ENCODE assay signal across 17 cellular contexts in the genomic region with DNA sequence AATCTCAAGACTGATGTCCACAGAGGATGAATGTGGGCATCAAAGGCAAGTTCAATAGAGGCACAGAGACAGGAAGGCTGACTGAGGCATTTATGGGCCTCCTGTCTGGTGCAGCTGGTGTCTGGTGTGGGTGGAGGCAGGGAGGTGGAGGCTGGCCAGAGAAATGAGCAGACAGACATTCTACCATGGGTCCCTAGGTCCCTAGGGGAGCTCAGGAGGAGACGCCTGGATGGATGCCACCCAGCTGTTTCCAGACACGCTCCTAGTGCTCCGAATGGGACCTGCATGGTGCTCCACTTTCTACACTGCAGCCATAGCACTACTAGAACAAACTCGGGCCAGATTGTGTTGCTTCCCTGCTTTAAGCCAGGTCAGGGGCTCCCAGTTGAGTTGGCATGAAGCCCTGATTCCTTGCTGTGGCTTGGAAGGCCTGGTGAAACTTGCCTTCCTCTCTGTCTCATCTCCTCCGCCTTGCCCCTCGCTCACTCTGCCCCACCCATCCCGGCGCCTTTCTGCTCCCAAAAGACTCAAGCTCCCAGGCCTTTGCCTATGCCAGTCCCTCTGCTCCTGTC. TPM values are rescaled to one million over a fixed set of nuclear protein-coding genes. Genes with fewer than 3 reads are reported as not detected.
DNase-seq lines count a peak whose midpoint lies in the region; ATAC-seq, FAIRE-seq and TF ChIP-seq lines count a peak whose summit lies in the region.
"Had no signal": no experiment of that assay in that cellular context is flagged by ENCODE, and none has a peak within 500 bp of the region (broad histone marks: within the 10 kb centered on the region; RNA-seq: fewer than 3 reads in every experiment).

No MANE protein-coding gene starts in this region.

- DNase-seq in left ventricle myocardium inferior (no peak), cardiac septum (ENCODE audit: low spot score) (no peak), dorsolateral prefrontal cortex (no peak), psoas muscle (no peak), small intestine (no peak), ecto neural progenitor cell (ENCODE audit: low spot score) (no peak), GM12891 (ENCODE audit: insufficient read length, low spot score) (no peak)
- DNase-seq: CD8-positive, alpha-beta memory T cell; DMS79; KG1; NCI-H1105 treated with DMSO at 0.1 percent for 48 hours; NCI-H187; NCI-H345; NCI-H524 treated with DMSO at 0.1 percent for 48 hours; PC-3 had no signal

- H3K36me3 ChIP-seq in left ventricle myocardium inferior (no peaks in the 10 kb centered on the region), psoas muscle (ENCODE audit: insufficient read depth in 1 of 2, low read depth in 1 of 2) (peaks cover 0 to 92% of the 10 kb centered on the region in 2 donors), small intestine (ENCODE audit: control insufficient read depth in 2 of 2, insufficient read depth in 2 of 2, low read length in 2 of 2) (no peaks in the 10 kb centered on the region)

- H3K27ac ChIP-seq in left ventricle myocardium inferior (replicated peaks), result peak overlapping the region; percentile 40
- peak overlapping the region in 56 of 59 donors; percentile 15 to 100 (median 91) for H3K27ac ChIP-seq in dorsolateral prefrontal cortex
- H3K27ac ChIP-seq in psoas muscle, result peak overlapping the region; percentile 60
- no peak overlapping the region for H3K27ac ChIP-seq in small intestine (ENCODE audit: low read depth in 1 of 2, low read length in 1 of 2)

- FAIRE-seq in small intestine (lab: Jason Lieb, UNC), result no peak
- FAIRE-seq in GM12891 (lab: Jason Lieb, UNC), result no peak
- FAIRE-seq: A204.1, H54 had no signal

- TF ChIP-seq CTCF in left ventricle myocardium inferior (IDR thresholded peaks at IDR 0.05; ENCODE audit: borderline replicate concordance) (no peak), dorsolateral prefrontal cortex (IDR thresholded peaks at IDR 0.05 in 54 of 56, conservative IDR thresholded peaks at IDR 0.05 in 2 of 56; ENCODE audit: low read depth in 1 of 56, partially characterized antibody in 56 of 56) (no peak), psoas muscle (IDR thresholded peaks at IDR 0.05) (no peak)

- H3K9me3 ChIP-seq in left ventricle myocardium inferior (replicated peaks) (peaks cover 3% of the 10 kb centered on the region), psoas muscle (no peaks in the 10 kb centered on the region), small intestine (ENCODE audit: control insufficient read depth, low read depth) (no peaks in the 10 kb centered on the region)

- H3K27me3 ChIP-seq in left ventricle myocardium inferior (ENCODE audit: low read depth) (peaks cover 9% of the 10 kb centered on the region), dorsolateral prefrontal cortex (no peaks in the 10 kb centered on the region), psoas muscle (ENCODE audit: insufficient read depth in 3 of 3, low read length in 2 of 3) (no peaks in the 10 kb centered on the region), small intestine (ENCODE audit: control insufficient read depth in 2 of 2, insufficient read depth in 2 of 2, low read length in 2 of 2) (no peaks in the 10 kb centered on the region)

- intact Hi-C loops in left ventricle myocardium inferior (cut with micrococcal nuclease), result no loop called here
- intact Hi-C loops in cardiac septum (cut with DNase I), result no loop called here
- intact Hi-C loops in dorsolateral prefrontal cortex (cut with DNase I), result no loop called here
- intact Hi-C loops in psoas muscle (cut with DNase I), result loop anchor here in 1 of 2 donors (2.0 kb wide), 1 partner anchor 25 kb away; no protein-coding TSS in a partner anchor

- WGBS in psoas muscle, 3 donors, result 53 to 67% (median 59%) methylated on average over 8 of the region's 8 CpGs
- WGBS in small intestine, 3 donors, result 85 to 89% (median 86%) methylated on average over 8 of the region's 8 CpGs

- no peak for TF ChIP-seq POLR2A in GM12891 (IDR thresholded peaks at IDR 0.05; ENCODE audit: low read depth, low read length)

- peaks cover 3% of the 10 kb centered on the region for H3K4me1 ChIP-seq in left ventricle myocardium inferior
- peaks cover 54% of the 10 kb centered on the region for H3K4me1 ChIP-seq in psoas muscle
- no peaks in the 10 kb centered on the region for H3K4me1 ChIP-seq in small intestine (ENCODE audit: control insufficient read depth in 2 of 2, insufficient read depth in 1 of 2, low read depth in 1 of 2, low read length in 1 of 2)

- ATAC-seq in psoas muscle, result peak in 2 of 4 donors; percentile 11 to 19
- ATAC-seq: PC-3 had no signal

- H3K4me3 ChIP-seq in left ventricle myocardium inferior, result no peak overlapping the region
- no peak overlapping the region for H3K4me3 ChIP-seq in dorsolateral prefrontal cortex
- H3K4me3 ChIP-seq in psoas muscle, result no peak overlapping the region
- no peak overlapping the region for H3K4me3 ChIP-seq in small intestine (ENCODE audit: low read depth in 1 of 2, low read length in 2 of 2)

TF ChIP-seq in GM12891, 5 proteins besides CTCF, POLR2A, EP300 and RAD21:
- TF ChIP-seq POU2F2 (IDR thresholded peaks at IDR 0.05; ENCODE audit: low read depth, low read length) (no peak), PAX5 (IDR thresholded peaks at IDR 0.05; ENCODE audit: insufficient read depth, low read length, severe bottlenecking) (no peak), TAF1 (IDR thresholded peaks at IDR 0.05; ENCODE audit: low read depth, low read length) (no peak), POLR2AphosphoS5 (IDR thresholded peaks at IDR 0.05; ENCODE audit: low read depth, low read length) (no peak), SPI1 (IDR thresholded peaks at IDR 0.05; ENCODE audit: low read depth, low read length) (no peak)
TF ChIP-seq in GM12891: peak in this region for 0.

RNA-seq across cellular contexts. Expression of a gene that starts 25.3 kb away (rescaled TPM):
- total RNA-seq in left ventricle myocardium inferior, result 0.49 TPM
- total RNA-seq in cardiac septum, result 1.3 TPM
- total RNA-seq in dorsolateral prefrontal cortex, result 100 to 1,000 TPM in 75 of 120 experiments, 10 to 100 TPM in 45; 50.7 to 418 (median 112) TPM
- 100 to 1,000 TPM; 198 to 956 (median 431) TPM for total RNA-seq in psoas muscle
- 100 to 1,000 TPM in 1 of 3 donors, 10 to 100 TPM in 2; 58.1 to 101 (median 58.3) TPM for polyA plus RNA-seq in psoas muscle
- under 1 TPM in 2 of 3 donors, not detected in 1; 0.28 to 0.54 TPM for polyA plus RNA-seq in small intestine
- 0.28 TPM for polyA plus RNA-seq in GM12891 (2012; ENCODE audit: low read depth, missing spikeins)
- total RNA-seq: CD8-positive, alpha-beta memory T cell had no signal
- polyA plus RNA-seq: CD8-positive, alpha-beta memory T cell had no signal

RNA-seq across cellular contexts. Expression of a gene that starts 40.1 kb away (rescaled TPM):
- total RNA-seq in left ventricle myocardium inferior (393 TPM), cardiac septum (260 TPM), dorsolateral prefrontal cortex (100 to 1,000 TPM in 9 of 120 experiments, 10 to 100 TPM in 111; 48.8 to 115 (median 83.6) TPM), psoas muscle (100 to 1,000 TPM; 190 to 319 (median 208) TPM)
- polyA plus RNA-seq in psoas muscle (100 to 1,000 TPM; 266 to 452 (median 280) TPM), small intestine (100 to 1,000 TPM; 184 to 380 (median 263) TPM)
- 92.5 TPM for polyA plus RNA-seq in GM12891 (2012; ENCODE audit: low read depth, missing spikeins)

Comparison
In these comparisons a context has a peak if more than half of its experiments do, and no peak if none do; other contexts are left out.
1. H3K27ac ChIP-seq: peak in left ventricle myocardium inferior (single experiment), dorsolateral prefrontal cortex (56 of 59) and psoas muscle (single experiment); none in small intestine (0 of 2).
2. RNA of a gene that starts 25.3 kb away (total RNA-seq): 198 to 956 TPM in psoas muscle and 50.7 to 418 TPM in dorsolateral prefrontal cortex; 1.3 TPM in cardiac septum (single experiment) and 0.49 TPM in left ventricle myocardium inferior (single experiment); every median in the first group is over 10 times any median in the second.